In the genomic region with DNA sequence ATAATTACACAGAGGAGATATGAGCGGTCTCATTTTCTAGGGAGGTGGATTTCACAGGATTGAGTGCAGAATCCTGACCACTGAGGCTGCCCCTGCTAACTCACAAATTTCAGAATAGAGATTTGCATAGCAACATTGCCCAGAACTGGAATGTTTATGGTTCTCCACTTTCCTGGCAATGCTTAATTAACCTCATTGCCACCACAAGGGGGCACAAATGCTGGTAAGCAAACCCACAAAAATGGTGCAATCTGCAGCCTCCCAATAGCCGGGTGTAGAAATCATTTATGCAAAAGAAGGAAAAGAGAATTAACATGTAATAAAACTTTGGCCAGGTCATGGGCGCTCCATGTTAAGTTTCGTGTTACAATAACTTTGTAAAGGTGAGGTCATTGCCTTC, we compare ENCODE assay signal across 8 cellular contexts.
DNase-seq lines count a peak whose midpoint lies in the region; ATAC-seq and TF ChIP-seq lines count a peak whose summit lies in the region.

No MANE protein-coding gene starts in this region.

- peak; percentile 72 for TF ChIP-seq CTCF in choroid plexus epithelial cell (conservative IDR thresholded peaks at IDR 0.05; ENCODE audit: low read depth, low read length)

- peak; percentile 71 for DNase-seq in CD1c-positive myeloid dendritic cell (ENCODE audit: extremely low spot score)
- DNase-seq in NCI-H526 treated with DMSO at 0.1 percent for 48 hours (lab: John Stamatoyannopoulos, UW), result peak; percentile 5
- DNase-seq in choroid plexus epithelial cell (ENCODE audit: low read depth), result peak; percentile 71
- peak; percentile 79 for DNase-seq in midbrain (lab: John Stamatoyannopoulos, UW)
- no peak for DNase-seq in NCI-H128 (lab: John Stamatoyannopoulos, UW; ENCODE audit: unreplicated experiment)
- DNase-seq in activated CD4-positive, alpha-beta memory T cell treated with anti-CD3 and anti-CD28 coated beads for 36 hours, result no peak

- no peaks in the 10 kb centered on the region for H3K27me3 Mint-ChIP-seq in activated CD4-positive, alpha-beta memory T cell treated with anti-CD3 and anti-CD28 coated beads for 36 hours

- H3K9me3 Mint-ChIP-seq in activated CD4-positive, alpha-beta memory T cell treated with anti-CD3 and anti-CD28 coated beads for 36 hours, result no peaks in the 10 kb centered on the region

- H3K4me3 Mint-ChIP-seq in activated CD4-positive, alpha-beta memory T cell treated with anti-CD3 and anti-CD28 coated beads for 36 hours, result no peak overlapping the region

- intact Hi-C loops in activated CD4-positive, alpha-beta memory T cell treated with anti-CD3 and anti-CD28 coated beads for 36 hours (cut with micrococcal nuclease), result loop anchor here (1.0 kb wide), 1 partner anchor 55 kb away; no protein-coding TSS in a partner anchor

- no peaks in the 10 kb centered on the region for H3K36me3 Mint-ChIP-seq in activated CD4-positive, alpha-beta memory T cell treated with anti-CD3 and anti-CD28 coated beads for 36 hours

- POLR2A ChIA-PET in activated CD4-positive, alpha-beta memory T cell treated with anti-CD3 and anti-CD28 coated beads for 36 hours (lab: Charles Lee), result no interaction called here

- ATAC-seq in GM18868 (IDR thresholded peaks at IDR 0.05; ENCODE audit: unreplicated experiment), result peak; percentile 48
- no peak for ATAC-seq in HG02759 (IDR thresholded peaks at IDR 0.05; ENCODE audit: unreplicated experiment)

- no peak overlapping the region for H3K27ac Mint-ChIP-seq in activated CD4-positive, alpha-beta memory T cell treated with anti-CD3 and anti-CD28 coated beads for 36 hours

- H3K4me1 Mint-ChIP-seq in activated CD4-positive, alpha-beta memory T cell treated with anti-CD3 and anti-CD28 coated beads for 36 hours (ENCODE audit: low read depth), result no peaks in the 10 kb centered on the region

- CTCF ChIA-PET in activated CD4-positive, alpha-beta memory T cell treated with anti-CD3 and anti-CD28 coated beads for 36 hours (lab: Charles Lee), result no interaction called here

- no peak overlapping the region for H3K4me3 ChIP-seq in choroid plexus epithelial cell (ENCODE audit: low read depth, low read length)

Comparison
In these comparisons a context has a peak if more than half of its experiments do, and no peak if none do; other contexts are left out.
1. DNase-seq: peak in CD1c-positive myeloid dendritic cell (single experiment), NCI-H526 treated with DMSO at 0.1 percent for 48 hours (single experiment), choroid plexus epithelial cell (single experiment) and midbrain (single experiment); none in NCI-H128 (single experiment) and activated CD4-positive, alpha-beta memory T cell treated with anti-CD3 and anti-CD28 coated beads for 36 hours (single experiment).